9 cellular contexts compared by ENCODE assay signal in the genomic region with DNA sequence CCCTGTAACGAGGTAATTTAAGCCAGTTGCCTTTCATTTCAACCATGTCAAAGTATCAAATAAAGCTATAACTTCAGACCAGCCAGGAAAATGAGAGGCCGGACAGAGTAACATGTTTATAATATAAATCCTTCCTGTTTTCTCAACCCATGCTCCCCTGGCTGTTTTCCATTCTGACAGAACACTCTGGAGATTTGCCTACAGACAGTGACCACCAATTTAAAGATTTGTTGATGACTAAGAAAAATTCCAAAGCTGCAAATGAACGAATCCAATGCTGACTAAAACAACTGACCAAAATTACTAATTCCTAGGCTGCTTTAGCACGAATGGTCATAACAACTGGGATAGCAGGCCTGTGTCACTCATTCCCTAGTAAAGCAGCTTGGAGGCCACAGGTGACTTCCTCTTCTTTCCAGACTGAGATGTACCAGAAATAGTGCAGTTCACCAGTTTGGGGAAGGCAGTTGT.
DNase-seq lines count a peak whose midpoint lies in the region; ATAC-seq and TF ChIP-seq lines count a peak whose summit lies in the region.
"Had no signal": no experiment of that assay in that cellular context is flagged by ENCODE, and none has a peak within 500 bp of the region (broad histone marks: within the 10 kb centered on the region; RNA-seq: fewer than 3 reads in every experiment).

No MANE protein-coding gene starts in this region.

- H3K36me3 ChIP-seq in endocrine pancreas (ENCODE audit: control insufficient read depth, insufficient read depth, low read length), result no peaks in the 10 kb centered on the region
- no peaks in the 10 kb centered on the region for H3K36me3 ChIP-seq in neural progenitor cell

- H2AFZ ChIP-seq in neural progenitor cell (replicated peaks), result no peak overlapping the region

- DNase-seq in AG10803 (ENCODE audit: low read depth) (peak; percentile 97), NCI-H69 (lab: John Stamatoyannopoulos, UW) (peak; percentile 36), neural progenitor cell (ENCODE audit: low spot score) (no peak), SKM-1 treated with dmso at 0.1 percent for 144 hours (lab: John Stamatoyannopoulos, UW; ENCODE audit: unreplicated experiment) (no peak)
- DNase-seq in activated naive CD4-positive, alpha-beta T cell (lab: John Stamatoyannopoulos, UW), result no peak
- no peak for DNase-seq in activated T-helper 1 cell treated with anti-CD3 and anti-CD28 coated beads, Interleukin-12 subunit alpha, Interleukin-12 subunit beta, Interleukin-2, Interleukin-4 antibody, amounts not matched to agents 30 ng/mL and 10 ng/mL and 1 ng/mL, durations not matched to agents 14 hours and 24 hours and 36 hours (ENCODE audit: low spot score)
- DNase-seq: occipital lobe had no signal

- H3K9ac ChIP-seq in endocrine pancreas (ENCODE audit: control insufficient read depth, insufficient read depth, low read length), result no peak overlapping the region
- H3K9ac ChIP-seq in neural progenitor cell, result no peak overlapping the region

- no peaks in the 10 kb centered on the region for H4K20me1 ChIP-seq in neural progenitor cell (ENCODE audit: low read depth)

- H3K9me3 ChIP-seq in endocrine pancreas (ENCODE audit: control insufficient read depth, low read length), result no peaks in the 10 kb centered on the region
- H3K9me3 ChIP-seq in neural progenitor cell (ENCODE audit: low read depth), result no peaks in the 10 kb centered on the region

- no peaks in the 10 kb centered on the region for H3F3A ChIP-seq in neural progenitor cell (ENCODE audit: low read depth)

- no peak overlapping the region for H3K27ac ChIP-seq in neural progenitor cell

- H3K27me3 ChIP-seq in endocrine pancreas (ENCODE audit: control insufficient read depth, insufficient read depth, low read length) (no peaks in the 10 kb centered on the region), neural progenitor cell (no peaks in the 10 kb centered on the region)

- no peaks in the 10 kb centered on the region for H3K36me3 Mint-ChIP-seq in neural progenitor cell
- peaks cover 10% of the 10 kb centered on the region for H3K36me3 Mint-ChIP-seq in activated T-helper 1 cell treated with anti-CD3 and anti-CD28 coated beads, Interleukin-12 subunit alpha, Interleukin-12 subunit beta, Interleukin-2, Interleukin-4 antibody, amounts not matched to agents 30 ng/mL and 10 ng/mL and 1 ng/mL, durations not matched to agents 14 hours and 24 hours and 36 hours (ENCODE audit: low read depth)

- no peaks in the 10 kb centered on the region for H3K9me3 Mint-ChIP-seq in neural progenitor cell
- peaks cover 4% of the 10 kb centered on the region for H3K9me3 Mint-ChIP-seq in activated T-helper 1 cell treated with anti-CD3 and anti-CD28 coated beads, Interleukin-12 subunit alpha, Interleukin-12 subunit beta, Interleukin-2, Interleukin-4 antibody, amounts not matched to agents 30 ng/mL and 10 ng/mL and 1 ng/mL, durations not matched to agents 14 hours and 24 hours and 36 hours

- peaks cover 50% of the 10 kb centered on the region for H3K4me1 Mint-ChIP-seq in neural progenitor cell
- peaks cover 55% of the 10 kb centered on the region for H3K4me1 Mint-ChIP-seq in activated T-helper 1 cell treated with anti-CD3 and anti-CD28 coated beads, Interleukin-12 subunit alpha, Interleukin-12 subunit beta, Interleukin-2, Interleukin-4 antibody, amounts not matched to agents 30 ng/mL and 10 ng/mL and 1 ng/mL, durations not matched to agents 14 hours and 24 hours and 36 hours (ENCODE audit: low read depth)

- peak overlapping the region; percentile 82 for H3K27ac Mint-ChIP-seq in neural progenitor cell
- H3K27ac Mint-ChIP-seq in activated T-helper 1 cell treated with anti-CD3 and anti-CD28 coated beads, Interleukin-12 subunit alpha, Interleukin-12 subunit beta, Interleukin-2, Interleukin-4 antibody, amounts not matched to agents 30 ng/mL and 10 ng/mL and 1 ng/mL, durations not matched to agents 14 hours and 24 hours and 36 hours, result no peak overlapping the region

- H3K4me1 ChIP-seq in endocrine pancreas (ENCODE audit: control insufficient read depth, insufficient read depth, low read length) (peaks cover 52% of the 10 kb centered on the region), neural progenitor cell (peaks cover 39% of the 10 kb centered on the region)

- H3K79me2 ChIP-seq in neural progenitor cell (ENCODE audit: low read depth), result peaks cover 6% of the 10 kb centered on the region

- H3K27me3 Mint-ChIP-seq in neural progenitor cell (ENCODE audit: insufficient read depth, low read depth), result no peaks in the 10 kb centered on the region
- H3K27me3 Mint-ChIP-seq in activated T-helper 1 cell treated with anti-CD3 and anti-CD28 coated beads, Interleukin-12 subunit alpha, Interleukin-12 subunit beta, Interleukin-2, Interleukin-4 antibody, amounts not matched to agents 30 ng/mL and 10 ng/mL and 1 ng/mL, durations not matched to agents 14 hours and 24 hours and 36 hours (ENCODE audit: insufficient read depth), result peaks cover 3% of the 10 kb centered on the region

- intact Hi-C loops in activated T-helper 1 cell treated with anti-CD3 and anti-CD28 coated beads, Interleukin-12 subunit alpha, Interleukin-12 subunit beta, Interleukin-2, Interleukin-4 antibody, amounts not matched to agents 30 ng/mL and 10 ng/mL and 1 ng/mL, durations not matched to agents 14 hours and 24 hours and 36 hours (cut with micrococcal nuclease), result no loop called here

- no peak overlapping the region for H3K4me3 Mint-ChIP-seq in neural progenitor cell
- no peak overlapping the region for H3K4me3 Mint-ChIP-seq in activated T-helper 1 cell treated with anti-CD3 and anti-CD28 coated beads, Interleukin-12 subunit alpha, Interleukin-12 subunit beta, Interleukin-2, Interleukin-4 antibody, amounts not matched to agents 30 ng/mL and 10 ng/mL and 1 ng/mL, durations not matched to agents 14 hours and 24 hours and 36 hours

- TF ChIP-seq CTCF in AG10803 (conservative IDR thresholded peaks at IDR 0.05; ENCODE audit: low read length) (no peak), neural progenitor cell (IDR thresholded peaks at IDR 0.05) (no peak)

- ATAC-seq in GM21381 (IDR thresholded peaks at IDR 0.05; ENCODE audit: unreplicated experiment), result no peak

- H3K4me3 ChIP-seq in AG10803 (ENCODE audit: low read length) (no peak overlapping the region), endocrine pancreas (ENCODE audit: control insufficient read depth, insufficient read depth, low read length) (peak overlapping the region; percentile 1), neural progenitor cell (no peak overlapping the region)

- H3K4me2 ChIP-seq in neural progenitor cell, result no peak overlapping the region

Comparison
In these comparisons a context has a peak if more than half of its experiments do, and no peak if none do; other contexts are left out.
1. DNase-seq: peak in AG10803 (single experiment) and NCI-H69 (single experiment); none in neural progenitor cell (single experiment), activated naive CD4-positive, alpha-beta T cell (0 of 4), activated T-helper 1 cell treated with anti-CD3 and anti-CD28 coated beads, Interleukin-12 subunit alpha, Interleukin-12 subunit beta, Interleukin-2, Interleukin-4 antibody, amounts not matched to agents 30 ng/mL and 10 ng/mL and 1 ng/mL, durations not matched to agents 14 hours and 24 hours and 36 hours (single experiment) and SKM-1 treated with dmso at 0.1 percent for 144 hours (single experiment).